Comparison of ENCODE assay signal across 1 cellular context in the genomic region with DNA sequence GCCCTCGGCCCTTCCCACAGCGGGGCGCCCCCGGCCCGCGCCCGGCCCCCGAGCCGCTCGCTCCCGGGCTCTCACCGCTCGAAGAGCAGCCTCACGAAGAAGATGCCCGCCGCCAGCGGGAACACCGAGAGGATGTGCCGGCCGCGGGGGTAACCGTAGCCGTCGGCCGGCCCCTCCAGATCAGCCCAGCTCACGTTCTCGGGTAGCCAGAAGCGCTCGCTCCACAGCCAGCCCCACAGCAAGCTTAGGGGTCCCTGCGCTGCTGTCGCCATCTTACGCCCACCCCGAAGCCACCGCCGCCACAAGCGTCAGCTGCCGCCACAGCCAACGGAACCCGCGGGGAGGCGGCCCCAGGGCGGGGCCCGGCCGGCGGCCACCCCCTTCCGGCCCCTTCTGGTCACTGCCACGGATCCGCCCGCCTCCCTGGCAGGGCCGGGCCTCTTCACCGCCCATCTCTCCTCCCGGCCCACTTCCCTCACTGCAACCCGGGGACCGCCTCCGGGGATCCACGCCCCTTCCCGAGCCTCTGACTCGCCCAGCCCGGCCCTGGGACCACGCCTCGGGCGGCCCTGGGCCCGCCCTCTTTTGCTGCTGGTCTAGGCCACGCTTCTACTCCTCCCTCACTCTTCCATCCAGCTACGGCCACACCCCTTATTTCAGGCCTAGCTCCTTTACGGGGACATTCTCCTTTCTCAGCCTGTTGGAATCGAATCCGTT.
TF ChIP-seq lines count a peak whose summit lies in the region.

A gene with protein sequence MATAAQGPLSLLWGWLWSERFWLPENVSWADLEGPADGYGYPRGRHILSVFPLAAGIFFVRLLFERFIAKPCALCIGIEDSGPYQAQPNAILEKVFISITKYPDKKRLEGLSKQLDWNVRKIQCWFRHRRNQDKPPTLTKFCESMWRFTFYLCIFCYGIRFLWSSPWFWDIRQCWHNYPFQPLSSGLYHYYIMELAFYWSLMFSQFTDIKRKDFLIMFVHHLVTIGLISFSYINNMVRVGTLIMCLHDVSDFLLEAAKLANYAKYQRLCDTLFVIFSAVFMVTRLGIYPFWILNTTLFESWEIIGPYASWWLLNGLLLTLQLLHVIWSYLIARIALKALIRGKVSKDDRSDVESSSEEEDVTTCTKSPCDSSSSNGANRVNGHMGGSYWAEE (minus strand): TSS at position 344 of the 717 bp plus-strand sequence. CDS start 72 bp downstream, at position 272.

TF ChIP-seq in HepG2, 621 proteins besides CTCF, POLR2A, EP300 and RAD21 (continued from another document and continues in another):
- TF ChIP-seq, protein P1, sequence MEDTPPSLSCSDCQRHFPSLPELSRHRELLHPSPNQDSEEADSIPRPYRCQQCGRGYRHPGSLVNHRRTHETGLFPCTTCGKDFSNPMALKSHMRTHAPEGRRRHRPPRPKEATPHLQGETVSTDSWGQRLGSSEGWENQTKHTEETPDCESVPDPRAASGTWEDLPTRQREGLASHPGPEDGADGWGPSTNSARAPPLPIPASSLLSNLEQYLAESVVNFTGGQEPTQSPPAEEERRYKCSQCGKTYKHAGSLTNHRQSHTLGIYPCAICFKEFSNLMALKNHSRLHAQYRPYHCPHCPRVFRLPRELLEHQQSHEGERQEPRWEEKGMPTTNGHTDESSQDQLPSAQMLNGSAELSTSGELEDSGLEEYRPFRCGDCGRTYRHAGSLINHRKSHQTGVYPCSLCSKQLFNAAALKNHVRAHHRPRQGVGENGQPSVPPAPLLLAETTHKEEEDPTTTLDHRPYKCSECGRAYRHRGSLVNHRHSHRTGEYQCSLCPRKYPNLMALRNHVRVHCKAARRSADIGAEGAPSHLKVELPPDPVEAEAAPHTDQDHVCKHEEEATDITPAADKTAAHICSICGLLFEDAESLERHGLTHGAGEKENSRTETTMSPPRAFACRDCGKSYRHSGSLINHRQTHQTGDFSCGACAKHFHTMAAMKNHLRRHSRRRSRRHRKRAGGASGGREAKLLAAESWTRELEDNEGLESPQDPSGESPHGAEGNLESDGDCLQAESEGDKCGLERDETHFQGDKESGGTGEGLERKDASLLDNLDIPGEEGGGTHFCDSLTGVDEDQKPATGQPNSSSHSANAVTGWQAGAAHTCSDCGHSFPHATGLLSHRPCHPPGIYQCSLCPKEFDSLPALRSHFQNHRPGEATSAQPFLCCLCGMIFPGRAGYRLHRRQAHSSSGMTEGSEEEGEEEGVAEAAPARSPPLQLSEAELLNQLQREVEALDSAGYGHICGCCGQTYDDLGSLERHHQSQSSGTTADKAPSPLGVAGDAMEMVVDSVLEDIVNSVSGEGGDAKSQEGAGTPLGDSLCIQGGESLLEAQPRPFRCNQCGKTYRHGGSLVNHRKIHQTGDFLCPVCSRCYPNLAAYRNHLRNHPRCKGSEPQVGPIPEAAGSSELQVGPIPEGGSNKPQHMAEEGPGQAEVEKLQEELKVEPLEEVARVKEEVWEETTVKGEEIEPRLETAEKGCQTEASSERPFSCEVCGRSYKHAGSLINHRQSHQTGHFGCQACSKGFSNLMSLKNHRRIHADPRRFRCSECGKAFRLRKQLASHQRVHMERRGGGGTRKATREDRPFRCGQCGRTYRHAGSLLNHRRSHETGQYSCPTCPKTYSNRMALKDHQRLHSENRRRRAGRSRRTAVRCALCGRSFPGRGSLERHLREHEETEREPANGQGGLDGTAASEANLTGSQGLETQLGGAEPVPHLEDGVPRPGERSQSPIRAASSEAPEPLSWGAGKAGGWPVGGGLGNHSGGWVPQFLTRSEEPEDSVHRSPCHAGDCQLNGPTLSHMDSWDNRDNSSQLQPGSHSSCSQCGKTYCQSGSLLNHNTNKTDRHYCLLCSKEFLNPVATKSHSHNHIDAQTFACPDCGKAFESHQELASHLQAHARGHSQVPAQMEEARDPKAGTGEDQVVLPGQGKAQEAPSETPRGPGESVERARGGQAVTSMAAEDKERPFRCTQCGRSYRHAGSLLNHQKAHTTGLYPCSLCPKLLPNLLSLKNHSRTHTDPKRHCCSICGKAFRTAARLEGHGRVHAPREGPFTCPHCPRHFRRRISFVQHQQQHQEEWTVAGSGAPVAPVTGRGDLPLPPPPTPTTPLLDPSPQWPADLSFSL (CRISPR knock-in tag; IDR thresholded peaks at IDR 0.05) = no peak
- TF ChIP-seq ISL2 (CRISPR knock-in tag; IDR thresholded peaks at IDR 0.05) (no peak), GATAD2A (CRISPR knock-in tag; IDR thresholded peaks at IDR 0.05) (no peak), HDAC2 (CRISPR knock-in tag; IDR thresholded peaks at IDR 0.05) (no peak), SYNCRIP (IDR thresholded peaks at IDR 0.05; ENCODE audit: insufficient read depth, low read depth, low read length) (no peak), CHD4 (IDR thresholded peaks at IDR 0.05; ENCODE audit: borderline replicate concordance, low read length) (no peak), ZNF652 (CRISPR knock-in tag; IDR thresholded peaks at IDR 0.05; ENCODE audit: borderline replicate concordance, low read depth) (no peak), SMAD1 (CRISPR knock-in tag; IDR thresholded peaks at IDR 0.05; ENCODE audit: borderline replicate concordance, low read depth) (peak; percentile 52; the same call in 1 of the 2 replicates), ZNF101 (CRISPR knock-in tag; IDR thresholded peaks at IDR 0.05; ENCODE audit: borderline replicate concordance, low read depth) (no peak), RNF2 (conservative IDR thresholded peaks at IDR 0.05; ENCODE audit: low read depth) (no peak), ZSCAN25 (CRISPR knock-in tag; IDR thresholded peaks at IDR 0.05) (no peak), ZNF501 (CRISPR knock-in tag; IDR thresholded peaks at IDR 0.05) (peak; percentile 57), SNRNP70 (IDR thresholded peaks at IDR 0.05; ENCODE audit: low read depth, low read length) (no peak), ERF (CRISPR knock-in tag; IDR thresholded peaks at IDR 0.05) (peak; percentile 37; the same call in 1 of the 2 replicates), HIVEP1 (CRISPR knock-in tag; IDR thresholded peaks at IDR 0.05) (no peak), ZNF331 (CRISPR knock-in tag; IDR thresholded peaks at IDR 0.05) (no peak; the same call in 1 of the 2 replicates), ZFP36L1 (CRISPR knock-in tag; IDR thresholded peaks at IDR 0.05) (no peak)
- TF ChIP-seq, protein P2, sequence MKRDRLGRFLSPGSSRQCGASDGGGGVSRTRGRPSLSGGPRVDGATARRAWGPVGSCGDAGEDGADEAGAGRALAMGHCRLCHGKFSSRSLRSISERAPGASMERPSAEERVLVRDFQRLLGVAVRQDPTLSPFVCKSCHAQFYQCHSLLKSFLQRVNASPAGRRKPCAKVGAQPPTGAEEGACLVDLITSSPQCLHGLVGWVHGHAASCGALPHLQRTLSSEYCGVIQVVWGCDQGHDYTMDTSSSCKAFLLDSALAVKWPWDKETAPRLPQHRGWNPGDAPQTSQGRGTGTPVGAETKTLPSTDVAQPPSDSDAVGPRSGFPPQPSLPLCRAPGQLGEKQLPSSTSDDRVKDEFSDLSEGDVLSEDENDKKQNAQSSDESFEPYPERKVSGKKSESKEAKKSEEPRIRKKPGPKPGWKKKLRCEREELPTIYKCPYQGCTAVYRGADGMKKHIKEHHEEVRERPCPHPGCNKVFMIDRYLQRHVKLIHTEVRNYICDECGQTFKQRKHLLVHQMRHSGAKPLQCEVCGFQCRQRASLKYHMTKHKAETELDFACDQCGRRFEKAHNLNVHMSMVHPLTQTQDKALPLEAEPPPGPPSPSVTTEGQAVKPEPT (CRISPR knock-in tag; IDR thresholded peaks at IDR 0.05; ENCODE audit: low read depth) = no peak
- TF ChIP-seq, protein P3, sequence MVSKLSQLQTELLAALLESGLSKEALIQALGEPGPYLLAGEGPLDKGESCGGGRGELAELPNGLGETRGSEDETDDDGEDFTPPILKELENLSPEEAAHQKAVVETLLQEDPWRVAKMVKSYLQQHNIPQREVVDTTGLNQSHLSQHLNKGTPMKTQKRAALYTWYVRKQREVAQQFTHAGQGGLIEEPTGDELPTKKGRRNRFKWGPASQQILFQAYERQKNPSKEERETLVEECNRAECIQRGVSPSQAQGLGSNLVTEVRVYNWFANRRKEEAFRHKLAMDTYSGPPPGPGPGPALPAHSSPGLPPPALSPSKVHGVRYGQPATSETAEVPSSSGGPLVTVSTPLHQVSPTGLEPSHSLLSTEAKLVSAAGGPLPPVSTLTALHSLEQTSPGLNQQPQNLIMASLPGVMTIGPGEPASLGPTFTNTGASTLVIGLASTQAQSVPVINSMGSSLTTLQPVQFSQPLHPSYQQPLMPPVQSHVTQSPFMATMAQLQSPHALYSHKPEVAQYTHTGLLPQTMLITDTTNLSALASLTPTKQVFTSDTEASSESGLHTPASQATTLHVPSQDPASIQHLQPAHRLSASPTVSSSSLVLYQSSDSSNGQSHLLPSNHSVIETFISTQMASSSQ (IDR thresholded peaks at IDR 0.05; ENCODE audit: low read depth) = no peak
- TF ChIP-seq, protein P3 (CRISPR knock-in tag; IDR thresholded peaks at IDR 0.05; ENCODE audit: borderline replicate concordance) = no peak
- TF ChIP-seq, protein P4, sequence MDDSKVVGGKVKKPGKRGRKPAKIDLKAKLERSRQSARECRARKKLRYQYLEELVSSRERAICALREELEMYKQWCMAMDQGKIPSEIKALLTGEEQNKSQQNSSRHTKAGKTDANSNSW (CRISPR knock-in tag; IDR thresholded peaks at IDR 0.05; ENCODE audit: borderline replicate concordance) = no peak
- TF ChIP-seq, protein P5, sequence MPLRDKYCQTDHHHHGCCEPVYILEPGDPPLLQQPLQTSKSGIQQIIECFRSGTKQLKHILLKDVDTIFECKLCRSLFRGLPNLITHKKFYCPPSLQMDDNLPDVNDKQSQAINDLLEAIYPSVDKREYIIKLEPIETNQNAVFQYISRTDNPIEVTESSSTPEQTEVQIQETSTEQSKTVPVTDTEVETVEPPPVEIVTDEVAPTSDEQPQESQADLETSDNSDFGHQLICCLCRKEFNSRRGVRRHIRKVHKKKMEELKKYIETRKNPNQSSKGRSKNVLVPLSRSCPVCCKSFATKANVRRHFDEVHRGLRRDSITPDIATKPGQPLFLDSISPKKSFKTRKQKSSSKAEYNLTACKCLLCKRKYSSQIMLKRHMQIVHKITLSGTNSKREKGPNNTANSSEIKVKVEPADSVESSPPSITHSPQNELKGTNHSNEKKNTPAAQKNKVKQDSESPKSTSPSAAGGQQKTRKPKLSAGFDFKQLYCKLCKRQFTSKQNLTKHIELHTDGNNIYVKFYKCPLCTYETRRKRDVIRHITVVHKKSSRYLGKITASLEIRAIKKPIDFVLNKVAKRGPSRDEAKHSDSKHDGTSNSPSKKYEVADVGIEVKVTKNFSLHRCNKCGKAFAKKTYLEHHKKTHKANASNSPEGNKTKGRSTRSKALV (CRISPR knock-in tag; IDR thresholded peaks at IDR 0.05) = no peak
- TF ChIP-seq, protein P6, sequence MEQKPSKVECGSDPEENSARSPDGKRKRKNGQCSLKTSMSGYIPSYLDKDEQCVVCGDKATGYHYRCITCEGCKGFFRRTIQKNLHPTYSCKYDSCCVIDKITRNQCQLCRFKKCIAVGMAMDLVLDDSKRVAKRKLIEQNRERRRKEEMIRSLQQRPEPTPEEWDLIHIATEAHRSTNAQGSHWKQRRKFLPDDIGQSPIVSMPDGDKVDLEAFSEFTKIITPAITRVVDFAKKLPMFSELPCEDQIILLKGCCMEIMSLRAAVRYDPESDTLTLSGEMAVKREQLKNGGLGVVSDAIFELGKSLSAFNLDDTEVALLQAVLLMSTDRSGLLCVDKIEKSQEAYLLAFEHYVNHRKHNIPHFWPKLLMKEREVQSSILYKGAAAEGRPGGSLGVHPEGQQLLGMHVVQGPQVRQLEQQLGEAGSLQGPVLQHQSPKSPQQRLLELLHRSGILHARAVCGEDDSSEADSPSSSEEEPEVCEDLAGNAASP (CRISPR knock-in tag; IDR thresholded peaks at IDR 0.05; ENCODE audit: borderline replicate concordance) = peak; percentile 29; the same call in 1 of the 2 replicates
- TF ChIP-seq, protein P7, sequence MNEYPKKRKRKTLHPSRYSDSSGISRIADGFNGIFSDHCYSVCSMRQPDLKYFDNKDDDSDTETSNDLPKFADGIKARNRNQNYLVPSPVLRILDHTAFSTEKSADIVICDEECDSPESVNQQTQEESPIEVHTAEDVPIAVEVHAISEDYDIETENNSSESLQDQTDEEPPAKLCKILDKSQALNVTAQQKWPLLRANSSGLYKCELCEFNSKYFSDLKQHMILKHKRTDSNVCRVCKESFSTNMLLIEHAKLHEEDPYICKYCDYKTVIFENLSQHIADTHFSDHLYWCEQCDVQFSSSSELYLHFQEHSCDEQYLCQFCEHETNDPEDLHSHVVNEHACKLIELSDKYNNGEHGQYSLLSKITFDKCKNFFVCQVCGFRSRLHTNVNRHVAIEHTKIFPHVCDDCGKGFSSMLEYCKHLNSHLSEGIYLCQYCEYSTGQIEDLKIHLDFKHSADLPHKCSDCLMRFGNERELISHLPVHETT (CRISPR knock-in tag; conservative IDR thresholded peaks at IDR 0.05) = no peak
- TF ChIP-seq, protein P8, sequence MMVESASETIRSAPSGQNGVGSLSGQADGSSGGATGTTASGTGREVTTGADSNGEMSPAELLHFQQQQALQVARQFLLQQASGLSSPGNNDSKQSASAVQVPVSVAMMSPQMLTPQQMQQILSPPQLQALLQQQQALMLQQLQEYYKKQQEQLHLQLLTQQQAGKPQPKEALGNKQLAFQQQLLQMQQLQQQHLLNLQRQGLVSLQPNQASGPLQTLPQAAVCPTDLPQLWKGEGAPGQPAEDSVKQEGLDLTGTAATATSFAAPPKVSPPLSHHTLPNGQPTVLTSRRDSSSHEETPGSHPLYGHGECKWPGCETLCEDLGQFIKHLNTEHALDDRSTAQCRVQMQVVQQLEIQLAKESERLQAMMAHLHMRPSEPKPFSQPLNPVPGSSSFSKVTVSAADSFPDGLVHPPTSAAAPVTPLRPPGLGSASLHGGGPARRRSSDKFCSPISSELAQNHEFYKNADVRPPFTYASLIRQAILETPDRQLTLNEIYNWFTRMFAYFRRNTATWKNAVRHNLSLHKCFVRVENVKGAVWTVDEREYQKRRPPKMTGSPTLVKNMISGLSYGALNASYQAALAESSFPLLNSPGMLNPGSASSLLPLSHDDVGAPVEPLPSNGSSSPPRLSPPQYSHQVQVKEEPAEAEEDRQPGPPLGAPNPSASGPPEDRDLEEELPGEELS (CRISPR knock-in tag; IDR thresholded peaks at IDR 0.05) = no peak; the same call in 1 of the 2 replicates
- TF ChIP-seq, protein P9, sequence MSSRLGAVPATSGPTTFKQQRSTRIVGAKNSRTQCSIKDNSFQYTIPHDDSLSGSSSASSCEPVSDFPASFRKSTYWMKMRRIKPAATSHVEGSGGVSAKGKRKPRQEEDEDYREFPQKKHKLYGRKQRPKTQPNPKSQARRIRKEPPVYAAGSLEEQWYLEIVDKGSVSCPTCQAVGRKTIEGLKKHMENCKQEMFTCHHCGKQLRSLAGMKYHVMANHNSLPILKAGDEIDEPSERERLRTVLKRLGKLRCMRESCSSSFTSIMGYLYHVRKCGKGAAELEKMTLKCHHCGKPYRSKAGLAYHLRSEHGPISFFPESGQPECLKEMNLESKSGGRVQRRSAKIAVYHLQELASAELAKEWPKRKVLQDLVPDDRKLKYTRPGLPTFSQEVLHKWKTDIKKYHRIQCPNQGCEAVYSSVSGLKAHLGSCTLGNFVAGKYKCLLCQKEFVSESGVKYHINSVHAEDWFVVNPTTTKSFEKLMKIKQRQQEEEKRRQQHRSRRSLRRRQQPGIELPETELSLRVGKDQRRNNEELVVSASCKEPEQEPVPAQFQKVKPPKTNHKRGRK (CRISPR knock-in tag; IDR thresholded peaks at IDR 0.05) = no peak
